ENCODE assay signal across 9 cellular contexts in genomic region chr6:106513813-106514212, GRCh38.
DNase-seq lines count a peak whose midpoint lies in the region; ATAC-seq and TF ChIP-seq lines count a peak whose summit lies in the region.
"Had no signal": no experiment of that assay in that cellular context is flagged by ENCODE, and none has a peak within 500 bp of the region (broad histone marks: within the 10 kb centered on the region; RNA-seq: fewer than 3 reads in every experiment).

No MANE protein-coding gene starts in this region.

- no peaks in the 10 kb centered on the region for H3K9me2 ChIP-seq in MM.1S (replicated peaks; ENCODE audit: insufficient read depth, low read length)

- H3K9ac ChIP-seq in MM.1S (ENCODE audit: low read length), result no peak overlapping the region

- ATAC-seq in activated B cell treated with CpG ODN at 0.5 μM for 24 hours (ENCODE audit: low read depth) (no peak), GM18867 (IDR thresholded peaks at IDR 0.05; ENCODE audit: unreplicated experiment) (no peak), GM18505 (IDR thresholded peaks at IDR 0.05; ENCODE audit: unreplicated experiment) (no peak)

- CTCF ChIA-PET in activated B cell treated with CpG ODN at 0.5 μM for 24 hours (lab: Charles Lee), result interaction anchor here (0.9 to 6.5 kb wide), 9 partner anchors 9 to 69 kb away, joined by 4 to 94 read pairs (median 12); no protein-coding TSS in a partner anchor

- no peaks in the 10 kb centered on the region for H3K36me3 ChIP-seq in MM.1S (replicated peaks; ENCODE audit: insufficient read depth, low read length)

- no peaks in the 10 kb centered on the region for H3K27me3 Mint-ChIP-seq in activated B cell treated with CpG ODN at 0.5 μM for 24 hours

- H3K36me3 Mint-ChIP-seq in activated B cell treated with CpG ODN at 0.5 μM for 24 hours (ENCODE audit: low read depth), result peaks cover 6% of the 10 kb centered on the region

- no peak overlapping the region for H2AFZ ChIP-seq in MM.1S (ENCODE audit: low read length)

- peak overlapping the region; percentile 94 for H3K27ac Mint-ChIP-seq in activated B cell treated with CpG ODN at 0.5 μM for 24 hours

- no peak overlapping the region for H3K4me3 ChIP-seq in MM.1S (ENCODE audit: low read length)

- H3K4me1 Mint-ChIP-seq in activated B cell treated with CpG ODN at 0.5 μM for 24 hours, result peaks cover 70% of the 10 kb centered on the region

- H3K9me3 ChIP-seq in MM.1S (replicated peaks; ENCODE audit: insufficient read depth, low read length), result no peaks in the 10 kb centered on the region

- H3K4me2 ChIP-seq in MM.1S (ENCODE audit: low read depth, low read length), result no peak overlapping the region

- no peak for TF ChIP-seq CTCF in activated B cell treated with CpG ODN at 0.5 μM for 24 hours (IDR thresholded peaks at IDR 0.05)
- no peak for TF ChIP-seq CTCF in MM.1S (IDR thresholded peaks at IDR 0.05; ENCODE audit: low read length)

- H3F3A ChIP-seq in MM.1S (ENCODE audit: insufficient read depth, low read length), result peaks cover 7% of the 10 kb centered on the region; the same call in 1 of the 2 replicates

- H3K4me1 ChIP-seq in MM.1S (ENCODE audit: low read length), result peaks cover 6% of the 10 kb centered on the region; the same call in 1 of the 2 replicates

- peak overlapping the region; percentile 97 for H3K4me3 Mint-ChIP-seq in activated B cell treated with CpG ODN at 0.5 μM for 24 hours

- intact Hi-C loops in activated B cell treated with CpG ODN at 0.5 μM for 24 hours (cut with micrococcal nuclease), result loop anchor here (2.0 to 10.0 kb wide), 4 partner anchors 115 to 519 kb away; partner anchors contain the start of genes PRDM1, QRSL1 and RTN4IP1

- no peak for TF ChIP-seq POLR2A in GM18505 (IDR thresholded peaks at IDR 0.05; ENCODE audit: borderline replicate concordance, extremely low read depth, insufficient read depth, insufficient read length)

- H3K79me2 ChIP-seq in MM.1S (ENCODE audit: low read length), result no peaks in the 10 kb centered on the region

- H3K27me3 ChIP-seq in MM.1S (replicated peaks; ENCODE audit: insufficient read depth, low read length), result peaks cover 54% of the 10 kb centered on the region

- DNase-seq in stimulated activated CD4-positive, alpha-beta T cell treated with anti-CD3 and anti-CD28 coated beads, Interleukin-4, amount 100 ng/mL, for 24 hours, result peak; percentile 27
- DNase-seq in stimulated activated CD4-positive, alpha-beta T cell treated with anti-CD3 and anti-CD28 coated beads, Interleukin-2, amount 100 ng/mL, for 48 hours, result no peak
- no peak for DNase-seq in activated B cell treated with CpG ODN at 0.5 μM for 24 hours
- DNase-seq in left kidney (ENCODE audit: low read depth, low spot score), result peak; percentile 7
- no peak for DNase-seq in MM.1S
- no peak for DNase-seq in stimulated activated CD4-positive, alpha-beta T cell treated with anti-CD3 and anti-CD28 coated beads, Interleukin-4, amount 100 ng/mL, for 4 hours
- DNase-seq: stimulated activated CD4-positive, alpha-beta T cell treated with anti-CD3 and anti-CD28 coated beads, Interleukin-2, amount 100 ng/mL, for 24 hours had no signal

- no peaks in the 10 kb centered on the region for H4K20me1 ChIP-seq in MM.1S (ENCODE audit: insufficient read depth, low read length)

- no peaks in the 10 kb centered on the region for H3K9me3 Mint-ChIP-seq in activated B cell treated with CpG ODN at 0.5 μM for 24 hours

- no peak overlapping the region for H3K27ac ChIP-seq in MM.1S (ENCODE audit: low read length)

- POLR2A ChIA-PET in activated B cell treated with CpG ODN at 0.5 μM for 24 hours (lab: Charles Lee), result interaction anchor here (1.0 to 6.4 kb wide), 10 partner anchors 10 to 331 kb away, joined by 3 to 201 read pairs (median 14); no protein-coding TSS in a partner anchor

Comparison
In these comparisons a context has a peak if more than half of its experiments do, and no peak if none do; other contexts are left out.
1. DNase-seq: peak in stimulated activated CD4-positive, alpha-beta T cell treated with anti-CD3 and anti-CD28 coated beads, Interleukin-4, amount 100 ng/mL, for 24 hours (single experiment) and left kidney (single experiment); none in stimulated activated CD4-positive, alpha-beta T cell treated with anti-CD3 and anti-CD28 coated beads, Interleukin-2, amount 100 ng/mL, for 48 hours (0 of 2), activated B cell treated with CpG ODN at 0.5 μM for 24 hours (single experiment), MM.1S (single experiment) and stimulated activated CD4-positive, alpha-beta T cell treated with anti-CD3 and anti-CD28 coated beads, Interleukin-4, amount 100 ng/mL, for 4 hours (0 of 2).